Comparison of ENCODE assay signal across 1 cellular context in genomic region chr12:6567824-6568617, GRCh38.
TF ChIP-seq lines count a peak whose summit lies in the region.

Gene NOP2 (minus strand): TSS chr12:6568291. CDS start chr12:6567918, 373 bp downstream.

TF ChIP-seq in HepG2, 621 proteins besides CTCF, POLR2A, EP300 and RAD21 (continued from another document):
- TF ChIP-seq RXRB (CRISPR knock-in tag; IDR thresholded peaks at IDR 0.05; ENCODE audit: borderline replicate concordance) (0 out of 2 replicates have a peak, but pooled peaks have one; percentile 37), FOXJ3 (CRISPR knock-in tag; IDR thresholded peaks at IDR 0.05; ENCODE audit: borderline replicate concordance) (no peak), CBX1 (IDR thresholded peaks at IDR 0.05; ENCODE audit: low read depth) (no peak), ASH2L (IDR thresholded peaks at IDR 0.05; ENCODE audit: insufficient read length, low read depth, low read length) (peak; percentile 92), NCOA2 (CRISPR knock-in tag; IDR thresholded peaks at IDR 0.05) (no peak), ZNF577 (CRISPR knock-in tag; IDR thresholded peaks at IDR 0.05; ENCODE audit: borderline replicate concordance, low read depth) (no peak; the same call in 1 of the 2 replicates), ZNF441 (CRISPR knock-in tag; IDR thresholded peaks at IDR 0.05; ENCODE audit: borderline replicate concordance) (no peak), GTF3A (CRISPR knock-in tag; conservative IDR thresholded peaks at IDR 0.05) (no peak), RARG (CRISPR knock-in tag; IDR thresholded peaks at IDR 0.05; ENCODE audit: low read depth) (no peak), PRDM15 (CRISPR knock-in tag; IDR thresholded peaks at IDR 0.05) (0 out of 2 replicates have a peak, but pooled peaks have one; percentile 32), GTF2F1 (IDR thresholded peaks at IDR 0.05; ENCODE audit: low read length) (no peak), SNAPC4 (CRISPR knock-in tag; IDR thresholded peaks at IDR 0.05) (no peak), GATAD2A (CRISPR knock-in tag; IDR thresholded peaks at IDR 0.05) (no peak), RBM39 (IDR thresholded peaks at IDR 0.05; ENCODE audit: low read depth, low read length, poor library complexity, severe bottlenecking) (peak; percentile 84), FIP1L1 (IDR thresholded peaks at IDR 0.05; ENCODE audit: borderline replicate concordance, insufficient read depth, low read depth, low read length) (no peak), ARNT2 (CRISPR knock-in tag; IDR thresholded peaks at IDR 0.05; ENCODE audit: low read depth) (peak; percentile 79), SKI (IDR thresholded peaks at IDR 0.05; ENCODE audit: partially characterized antibody) (no peak), CENPBD1 (CRISPR knock-in tag; IDR thresholded peaks at IDR 0.05; ENCODE audit: borderline replicate concordance, low read depth) (no peak; the same call in 1 of the 2 replicates), RFXANK (CRISPR knock-in tag; IDR thresholded peaks at IDR 0.05) (no peak)
- TF ChIP-seq, protein P1, sequence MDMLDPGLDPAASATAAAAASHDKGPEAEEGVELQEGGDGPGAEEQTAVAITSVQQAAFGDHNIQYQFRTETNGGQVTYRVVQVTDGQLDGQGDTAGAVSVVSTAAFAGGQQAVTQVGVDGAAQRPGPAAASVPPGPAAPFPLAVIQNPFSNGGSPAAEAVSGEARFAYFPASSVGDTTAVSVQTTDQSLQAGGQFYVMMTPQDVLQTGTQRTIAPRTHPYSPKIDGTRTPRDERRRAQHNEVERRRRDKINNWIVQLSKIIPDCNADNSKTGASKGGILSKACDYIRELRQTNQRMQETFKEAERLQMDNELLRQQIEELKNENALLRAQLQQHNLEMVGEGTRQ (IDR thresholded peaks at IDR 0.05; ENCODE audit: low read depth, low read length), result no peak
- TF ChIP-seq, protein P1 (CRISPR knock-in tag; IDR thresholded peaks at IDR 0.05; ENCODE audit: borderline replicate concordance), result no peak
- TF ChIP-seq, protein P2, sequence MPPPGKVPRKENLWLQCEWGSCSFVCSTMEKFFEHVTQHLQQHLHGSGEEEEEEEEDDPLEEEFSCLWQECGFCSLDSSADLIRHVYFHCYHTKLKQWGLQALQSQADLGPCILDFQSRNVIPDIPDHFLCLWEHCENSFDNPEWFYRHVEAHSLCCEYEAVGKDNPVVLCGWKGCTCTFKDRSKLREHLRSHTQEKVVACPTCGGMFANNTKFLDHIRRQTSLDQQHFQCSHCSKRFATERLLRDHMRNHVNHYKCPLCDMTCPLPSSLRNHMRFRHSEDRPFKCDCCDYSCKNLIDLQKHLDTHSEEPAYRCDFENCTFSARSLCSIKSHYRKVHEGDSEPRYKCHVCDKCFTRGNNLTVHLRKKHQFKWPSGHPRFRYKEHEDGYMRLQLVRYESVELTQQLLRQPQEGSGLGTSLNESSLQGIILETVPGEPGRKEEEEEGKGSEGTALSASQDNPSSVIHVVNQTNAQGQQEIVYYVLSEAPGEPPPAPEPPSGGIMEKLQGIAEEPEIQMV (CRISPR knock-in tag; IDR thresholded peaks at IDR 0.05; ENCODE audit: low read depth), result no peak
